13 cellular contexts compared by ENCODE assay signal in genomic region chr19:34961775-34962174, GRCh38. TPM values are rescaled to one million over a fixed set of nuclear protein-coding genes. Genes with fewer than 3 reads are reported as not detected.
DNase-seq lines count a peak whose midpoint lies in the region; ATAC-seq and TF ChIP-seq lines count a peak whose summit lies in the region.
"Had no signal": no experiment of that assay in that cellular context is flagged by ENCODE, and none has a peak within 500 bp of the region (broad histone marks: within the 10 kb centered on the region; RNA-seq: fewer than 3 reads in every experiment).

No MANE protein-coding gene starts in this region.

- H3K79me2 ChIP-seq in DND-41 (ENCODE audit: insufficient read depth, low read length) (peaks cover 25% of the 10 kb centered on the region), Karpas-422 (ENCODE audit: low read length) (peaks cover 22% of the 10 kb centered on the region)

- H3K27ac ChIP-seq in DND-41 (ENCODE audit: low read length), result peak overlapping the region; percentile 53
- no peak overlapping the region for H3K27ac ChIP-seq in Karpas-422 (ENCODE audit: low read length)
- H3K27ac ChIP-seq: WERI-Rb-1 had no signal

- H3K27me3 ChIP-seq in DND-41 (ENCODE audit: insufficient read depth, low read length, poor library complexity), result peaks cover 11% of the 10 kb centered on the region
- no peaks in the 10 kb centered on the region for H3K27me3 ChIP-seq in Karpas-422 (ENCODE audit: low read length)
- H3K27me3 ChIP-seq: right atrium auricular region had no signal

- H3K4me3 Mint-ChIP-seq in osteocyte (ENCODE audit: unreplicated experiment), result no peak overlapping the region

- H3K9me3 ChIP-seq in DND-41 (ENCODE audit: insufficient read depth, low read length, severe bottlenecking), result peaks cover 40% of the 10 kb centered on the region
- peaks cover 32% of the 10 kb centered on the region for H3K9me3 ChIP-seq in Karpas-422 (ENCODE audit: low read length)

- peaks cover 17% of the 10 kb centered on the region for H3K9me3 Mint-ChIP-seq in osteocyte (ENCODE audit: unreplicated experiment)

- DNase-seq in DND-41 (no peak), Karpas-422 (no peak), choroid plexus epithelial cell (ENCODE audit: low read depth) (no peak), osteocyte (ENCODE audit: extremely low spot score, unreplicated experiment) (peak; percentile 40), erythroblast (lab: John Stamatoyannopoulos, UW) (no peak), G401 (ENCODE audit: low spot score) (no peak)
- DNase-seq in stimulated activated CD4-positive, alpha-beta T cell treated with anti-CD3 and anti-CD28 coated beads, Interleukin-4, amount 100 ng/mL, for 24 hours, result no peak
- DNase-seq: H9, kidney, NCI-H1436 treated with DMSO at 0.1 percent for 48 hours, WERI-Rb-1 had no signal

- no peak overlapping the region for H3K27ac Mint-ChIP-seq in osteocyte (ENCODE audit: unreplicated experiment)
- H3K27ac Mint-ChIP-seq: H9 had no signal

- in situ Hi-C loops in G401 (cut with HindIII; ENCODE audit: low sequenced_read_pairs), result no loop called here

- no peak overlapping the region for H2AFZ ChIP-seq in DND-41 (ENCODE audit: low read depth, low read length)
- no peak overlapping the region for H2AFZ ChIP-seq in Karpas-422 (ENCODE audit: low read length)

- peaks cover 20% of the 10 kb centered on the region for H3K4me1 Mint-ChIP-seq in osteocyte (ENCODE audit: unreplicated experiment)

- H3K36me3 Mint-ChIP-seq in osteocyte (ENCODE audit: unreplicated experiment), result peaks cover 34% of the 10 kb centered on the region

- H3K36me3 ChIP-seq in DND-41 (ENCODE audit: insufficient read depth, low read length) (peaks cover 52% of the 10 kb centered on the region), Karpas-422 (ENCODE audit: insufficient read depth, low read length) (peaks cover 40% of the 10 kb centered on the region)

- peak overlapping the region; percentile 97 for H3K4me2 ChIP-seq in DND-41 (ENCODE audit: insufficient read depth, low read length)
- H3K4me2 ChIP-seq in Karpas-422 (ENCODE audit: low read depth, low read length, poor library complexity, severe bottlenecking), result peak overlapping the region; percentile 87

- no peaks in the 10 kb centered on the region for H4K20me1 ChIP-seq in DND-41 (ENCODE audit: insufficient read depth, low read length)
- no peaks in the 10 kb centered on the region for H4K20me1 ChIP-seq in Karpas-422 (ENCODE audit: insufficient read depth, low read depth, low read length)

- no peak for TF ChIP-seq CTCF in DND-41 (IDR thresholded peaks at IDR 0.05; ENCODE audit: borderline replicate concordance, extremely low read depth, low read length, poor library complexity, severe bottlenecking)
- TF ChIP-seq CTCF in choroid plexus epithelial cell (conservative IDR thresholded peaks at IDR 0.05; ENCODE audit: low read depth, low read length), result no peak
- TF ChIP-seq CTCF in osteocyte (IDR thresholded peaks at IDR 0.05), result no peak

- H3K9me2 ChIP-seq in Karpas-422 (replicated peaks; ENCODE audit: insufficient read depth, low read length), result no peaks in the 10 kb centered on the region

- H3K4me1 ChIP-seq in DND-41 (ENCODE audit: insufficient read depth, low read length) (peaks cover 32% of the 10 kb centered on the region), Karpas-422 (ENCODE audit: low read length) (peaks cover 20% of the 10 kb centered on the region)

- H3K4me3 ChIP-seq in DND-41 (ENCODE audit: low read depth in 1 of 2, low read length in 2 of 2) (peak overlapping the region in 1 of 2 experiments; percentile 73; a peak in 2 of 4 replicates), Karpas-422 (ENCODE audit: low read length) (peak overlapping the region; percentile 87; the same call in 1 of the 2 replicates), choroid plexus epithelial cell (ENCODE audit: low read depth, low read length) (peak overlapping the region; percentile 81)

- H3K27me3 Mint-ChIP-seq in osteocyte (ENCODE audit: unreplicated experiment), result no peaks in the 10 kb centered on the region

- H3K9ac ChIP-seq in DND-41 (ENCODE audit: low read depth, low read length) (no peak overlapping the region), Karpas-422 (ENCODE audit: low read length) (no peak overlapping the region)

- ATAC-seq in DND-41 (ENCODE audit: insufficient read depth, low read depth) (no peak), GM21825 (IDR thresholded peaks at IDR 0.05; ENCODE audit: unreplicated experiment) (no peak)

- no peak for TF ChIP-seq POLR2A in erythroblast (IDR thresholded peaks at IDR 0.05; ENCODE audit: low read length)

RNA-seq across cellular contexts. Expression of gene ZNF792, which starts 2.3 kb away (rescaled TPM):
- 11.4 and 12.8 TPM in 2 replicates for total RNA-seq in Karpas-422 (2014; rRNA removed; shearing (Covaris generic); ENCODE audit: low replicate concordance)
- 3.0 and 4.1 TPM in 2 replicates for total RNA-seq in osteocyte
- total RNA-seq in G401 (2014; rRNA removed; shearing (Covaris generic)), result 2.2 and 8.3 TPM in 2 replicates

RNA-seq across cellular contexts. Expression of gene ZNF30, which starts 35.1 kb away (rescaled TPM):
- total RNA-seq in Karpas-422 (2014; rRNA removed; shearing (Covaris generic); ENCODE audit: low replicate concordance), result 6.3 and 8.5 TPM in 2 replicates
- total RNA-seq in osteocyte, result 3.9 and 6.2 TPM in 2 replicates
- total RNA-seq in G401 (2014; rRNA removed; shearing (Covaris generic)), result 2.8 and 3.2 TPM in 2 replicates

RNA-seq across cellular contexts. Expression of gene GRAMD1A, which starts 38.3 kb away (rescaled TPM):
- 45.2 and 76.4 TPM in 2 replicates for total RNA-seq in Karpas-422 (2014; rRNA removed; shearing (Covaris generic); ENCODE audit: low replicate concordance)
- total RNA-seq in osteocyte, result 77.8 and 80.8 TPM in 2 replicates
- total RNA-seq in G401 (2014; rRNA removed; shearing (Covaris generic)), result 29.9 and 42.9 TPM in 2 replicates
